Comparison of ENCODE assay signal across 8 cellular contexts in the genomic region with DNA sequence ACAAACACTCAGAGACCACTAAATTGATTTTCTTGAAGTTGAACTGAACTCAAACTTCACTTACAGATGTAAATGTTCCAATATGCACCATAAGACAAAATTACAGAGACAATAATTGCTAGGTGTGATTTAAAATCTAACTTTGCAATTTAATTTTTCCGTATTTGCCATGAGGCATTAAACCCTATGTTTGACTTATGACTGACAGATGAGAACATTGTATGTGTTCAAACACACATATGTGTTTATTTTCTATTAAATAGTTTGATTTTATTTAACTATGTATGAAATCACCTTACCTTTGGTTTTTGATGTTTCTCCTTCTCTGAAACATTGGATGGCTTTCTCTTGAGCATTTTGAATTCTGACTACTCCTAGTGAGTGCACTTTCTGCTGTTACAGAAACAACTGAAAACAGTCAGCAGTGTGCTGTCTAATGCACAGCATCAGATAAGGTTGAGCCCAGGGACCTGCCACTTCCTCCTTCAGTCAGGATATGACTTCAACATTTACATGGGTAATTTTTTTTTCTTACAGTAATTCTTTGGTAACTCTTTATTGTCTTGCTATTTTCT. TPM values are rescaled to one million over a fixed set of nuclear protein-coding genes. Genes with fewer than 3 reads are reported as not detected.
DNase-seq lines count a peak whose midpoint lies in the region; ATAC-seq and TF ChIP-seq lines count a peak whose summit lies in the region.

TSS of gene SAMSN1 (minus strand) at position 410 of the 575 bp plus-strand sequence. CDS start at position 356, 54 bp downstream.

- H3K9me3 ChIP-seq in neural cell (ENCODE audit: low read length) (no peaks in the 10 kb centered on the region), SJCRH30 (replicated peaks) (no peaks in the 10 kb centered on the region; the same call in 1 of the 2 replicates), Karpas-422 (ENCODE audit: low read length) (peaks cover 7% of the 10 kb centered on the region; the same call in 1 of the 2 replicates)

- no peaks in the 10 kb centered on the region for H3K36me3 ChIP-seq in neural cell (ENCODE audit: insufficient read depth, low read length)
- H3K36me3 ChIP-seq in SJCRH30: no peaks in the 10 kb centered on the region
- no peaks in the 10 kb centered on the region for H3K36me3 ChIP-seq in Karpas-422 (ENCODE audit: insufficient read depth, low read length)

- H2AFZ ChIP-seq in neural cell (ENCODE audit: low read depth, low read length) (no peak within 1 kb of the TSS), Karpas-422 (ENCODE audit: low read length) (no peak within 1 kb of the TSS)

- H3K27ac Mint-ChIP-seq in chondrocyte (ENCODE audit: unreplicated experiment): no peak within 1 kb of the TSS

- H4K20me1 ChIP-seq in neural cell (ENCODE audit: insufficient read depth): no peaks in the 10 kb centered on the region
- H4K20me1 ChIP-seq in Karpas-422 (ENCODE audit: insufficient read depth, low read depth, low read length): no peaks in the 10 kb centered on the region

- H3K4me1 Mint-ChIP-seq in chondrocyte (ENCODE audit: low read depth): no peaks in the 10 kb centered on the region

- 40 to 77% (median 58%) methylated on average over 1 of the region's 1 CpG for WGBS in adipose tissue, 3 donors

- H3K4me3 Mint-ChIP-seq in chondrocyte (ENCODE audit: unreplicated experiment): no peak within 1 kb of the TSS

- H3K27ac ChIP-seq in adipose tissue (ENCODE audit: low read depth, low read length) (no peak within 1 kb of the TSS), neural cell (ENCODE audit: low read length) (peak within 1 kb of the TSS; percentile 29), SJCRH30 (no peak within 1 kb of the TSS), Karpas-422 (ENCODE audit: low read length) (no peak within 1 kb of the TSS)

- H3K4me2 ChIP-seq in neural cell (ENCODE audit: low read length) (no peak within 1 kb of the TSS), Karpas-422 (ENCODE audit: low read depth, low read length, poor library complexity, severe bottlenecking) (no peak within 1 kb of the TSS)

- peaks cover 8% of the 10 kb centered on the region for H3K4me1 ChIP-seq in SJCRH30
- H3K4me1 ChIP-seq in Karpas-422 (ENCODE audit: low read length): no peaks in the 10 kb centered on the region

- no peak for TF ChIP-seq CTCF in neural cell (IDR thresholded peaks at IDR 0.05; ENCODE audit: poor library complexity, severe bottlenecking)
- TF ChIP-seq CTCF in chondrocyte (IDR thresholded peaks at IDR 0.05): no peak

- ATAC-seq in GM18868 (IDR thresholded peaks at IDR 0.05; ENCODE audit: unreplicated experiment) (peak; percentile 88), HG02973 (IDR thresholded peaks at IDR 0.05; ENCODE audit: unreplicated experiment) (peak; percentile 87)

- H3K9me2 ChIP-seq in neural cell (ENCODE audit: insufficient read depth, low read length) (no peaks in the 10 kb centered on the region), Karpas-422 (replicated peaks; ENCODE audit: insufficient read depth, low read length) (no peaks in the 10 kb centered on the region)

- no peak for TF ChIP-seq EP300 in neural cell (conservative IDR thresholded peaks at IDR 0.05; ENCODE audit: poor library complexity, severe bottlenecking)

- peak; percentile 17 for TF ChIP-seq RAD21 in neural cell (conservative IDR thresholded peaks at IDR 0.05)

- no peaks in the 10 kb centered on the region for H3K27me3 Mint-ChIP-seq in chondrocyte (ENCODE audit: low read depth)

- H3F3A ChIP-seq in neural cell (ENCODE audit: insufficient read depth, low read length, poor library complexity, severe bottlenecking): no peaks in the 10 kb centered on the region

- H3K79me2 ChIP-seq in neural cell (replicated peaks; ENCODE audit: insufficient read depth, low read length): no peaks in the 10 kb centered on the region
- no peaks in the 10 kb centered on the region for H3K79me2 ChIP-seq in Karpas-422 (ENCODE audit: low read length)

- no peak within 1 kb of the TSS for H3K9ac ChIP-seq in neural cell (ENCODE audit: low read length)
- no peak within 1 kb of the TSS for H3K9ac ChIP-seq in Karpas-422 (ENCODE audit: low read length)

- H3K4me3 ChIP-seq in neural cell (ENCODE audit: low read length) (peak within 1 kb of the TSS; percentile 49), SJCRH30 (no peak within 1 kb of the TSS), Karpas-422 (ENCODE audit: low read length) (no peak within 1 kb of the TSS)

- H3K36me3 Mint-ChIP-seq in chondrocyte (ENCODE audit: low read depth): no peaks in the 10 kb centered on the region

- peak; percentile 86 for DNase-seq in SKM-1 treated with dmso at 0.1 percent for 144 hours (lab: John Stamatoyannopoulos, UW; ENCODE audit: unreplicated experiment)
- no peak for DNase-seq in SJCRH30
- no peak for DNase-seq in chondrocyte (ENCODE audit: low spot score)
- no peak for DNase-seq in Karpas-422

- H3K27me3 ChIP-seq in neural cell (ENCODE audit: insufficient read depth, low read depth, low read length) (no peaks in the 10 kb centered on the region), SJCRH30 (no peaks in the 10 kb centered on the region), Karpas-422 (ENCODE audit: low read length) (no peaks in the 10 kb centered on the region)

- no peaks in the 10 kb centered on the region for H3K9me3 Mint-ChIP-seq in chondrocyte (ENCODE audit: low read depth)

TF ChIP-seq in neural cell, 6 proteins besides CTCF, POLR2A, EP300 and RAD21:
- TF ChIP-seq MXI1 (conservative IDR thresholded peaks at IDR 0.05; ENCODE audit: poor library complexity, severe bottlenecking): peak; percentile 3
- no peak for TF ChIP-seq REST (IDR thresholded peaks at IDR 0.05; ENCODE audit: borderline replicate concordance)
- TF ChIP-seq TAF1 (IDR thresholded peaks at IDR 0.05; ENCODE audit: low read depth): no peak
- TF ChIP-seq POLR2AphosphoS5 (IDR thresholded peaks at IDR 0.05): no peak
- no peak for TF ChIP-seq SMC3 (conservative IDR thresholded peaks at IDR 0.05; ENCODE audit: poor library complexity)

RNA-seq across cellular contexts. Expression of gene SAMSN1, which starts in this region (rescaled TPM):
- polyA plus RNA-seq in adipose tissue: 10 to 100 TPM in 2 of 3 donors, 1 to 10 TPM in 1; 1.4 to 20.5 (median 19.2) TPM
- polyA plus RNA-seq in neural cell: 18.2 and 20.7 TPM in 2 replicates
- 23.6 and 23.9 TPM in 2 replicates for polyA minus RNA-seq in neural cell
- total RNA-seq in SJCRH30 (2014; rRNA removed; shearing (Covaris generic)): 0.12 and 0.13 TPM in 2 replicates
- not detected in 3 replicates for total RNA-seq in chondrocyte
- total RNA-seq in Karpas-422 (2014; rRNA removed; shearing (Covaris generic); ENCODE audit: low replicate concordance): not detected in 2 replicates
